ENCODE assay signal across 1 cellular context in genomic region chr9:136103651-136104487, GRCh38.
TF ChIP-seq lines count a peak whose summit lies in the region.

No MANE protein-coding gene starts in this region.

TF ChIP-seq in GM12878, 131 proteins besides CTCF, POLR2A, EP300 and RAD21 (continued from another document):
- TF ChIP-seq EGR1 (IDR thresholded peaks at IDR 0.05; ENCODE audit: borderline replicate concordance in 1 of 2, low read depth in 2 of 2, low read length in 2 of 2) (no peak), CREB1 (IDR thresholded peaks at IDR 0.05; ENCODE audit: low read depth) (no peak), POLR2AphosphoS5 (IDR thresholded peaks at IDR 0.05; ENCODE audit: low read length) (no peak), ASH2L (IDR thresholded peaks at IDR 0.05; ENCODE audit: borderline replicate concordance, low read depth) (no peak), BCLAF1 (IDR thresholded peaks at IDR 0.05) (no peak), NFXL1 (IDR thresholded peaks at IDR 0.05; ENCODE audit: borderline replicate concordance) (no peak), RBBP5 (conservative IDR thresholded peaks at IDR 0.05) (no peak), TCF3 (IDR thresholded peaks at IDR 0.05; ENCODE audit: borderline replicate concordance, insufficient read depth, low read depth, low read length) (no peak), CUX1 (IDR thresholded peaks at IDR 0.05; ENCODE audit: insufficient replicate concordance, low read depth, low read length) (no peak), HDAC6 (IDR thresholded peaks at IDR 0.05; ENCODE audit: unreplicated experiment) (no peak), NR2F1 (conservative IDR thresholded peaks at IDR 0.05) (no peak), USF1 (IDR thresholded peaks at IDR 0.05; ENCODE audit: borderline replicate concordance, extremely low read length, insufficient read depth, low read depth, low read length) (no peak), KLF5 (IDR thresholded peaks at IDR 0.05; ENCODE audit: partially characterized antibody) (no peak), BMI1 (IDR thresholded peaks at IDR 0.05; ENCODE audit: borderline replicate concordance) (no peak), NR2C2 (IDR thresholded peaks at IDR 0.05; ENCODE audit: borderline replicate concordance, control insufficient read depth, insufficient read length, low read depth) (no peak), ZNF274 (IDR thresholded peaks at IDR 0.05; ENCODE audit: insufficient read depth, insufficient read length) (no peak)
- TF ChIP-seq, protein P1, sequence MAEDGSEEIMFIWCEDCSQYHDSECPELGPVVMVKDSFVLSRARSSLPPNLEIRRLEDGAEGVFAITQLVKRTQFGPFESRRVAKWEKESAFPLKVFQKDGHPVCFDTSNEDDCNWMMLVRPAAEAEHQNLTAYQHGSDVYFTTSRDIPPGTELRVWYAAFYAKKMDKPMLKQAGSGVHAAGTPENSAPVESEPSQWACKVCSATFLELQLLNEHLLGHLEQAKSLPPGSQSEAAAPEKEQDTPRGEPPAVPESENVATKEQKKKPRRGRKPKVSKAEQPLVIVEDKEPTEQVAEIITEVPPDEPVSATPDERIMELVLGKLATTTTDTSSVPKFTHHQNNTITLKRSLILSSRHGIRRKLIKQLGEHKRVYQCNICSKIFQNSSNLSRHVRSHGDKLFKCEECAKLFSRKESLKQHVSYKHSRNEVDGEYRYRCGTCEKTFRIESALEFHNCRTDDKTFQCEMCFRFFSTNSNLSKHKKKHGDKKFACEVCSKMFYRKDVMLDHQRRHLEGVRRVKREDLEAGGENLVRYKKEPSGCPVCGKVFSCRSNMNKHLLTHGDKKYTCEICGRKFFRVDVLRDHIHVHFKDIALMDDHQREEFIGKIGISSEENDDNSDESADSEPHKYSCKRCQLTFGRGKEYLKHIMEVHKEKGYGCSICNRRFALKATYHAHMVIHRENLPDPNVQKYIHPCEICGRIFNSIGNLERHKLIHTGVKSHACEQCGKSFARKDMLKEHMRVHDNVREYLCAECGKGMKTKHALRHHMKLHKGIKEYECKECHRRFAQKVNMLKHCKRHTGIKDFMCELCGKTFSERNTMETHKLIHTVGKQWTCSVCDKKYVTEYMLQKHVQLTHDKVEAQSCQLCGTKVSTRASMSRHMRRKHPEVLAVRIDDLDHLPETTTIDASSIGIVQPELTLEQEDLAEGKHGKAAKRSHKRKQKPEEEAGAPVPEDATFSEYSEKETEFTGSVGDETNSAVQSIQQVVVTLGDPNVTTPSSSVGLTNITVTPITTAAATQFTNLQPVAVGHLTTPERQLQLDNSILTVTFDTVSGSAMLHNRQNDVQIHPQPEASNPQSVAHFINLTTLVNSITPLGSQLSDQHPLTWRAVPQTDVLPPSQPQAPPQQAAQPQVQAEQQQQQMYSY (CRISPR knock-in tag; IDR thresholded peaks at IDR 0.05), result no peak
